In the genomic region with DNA sequence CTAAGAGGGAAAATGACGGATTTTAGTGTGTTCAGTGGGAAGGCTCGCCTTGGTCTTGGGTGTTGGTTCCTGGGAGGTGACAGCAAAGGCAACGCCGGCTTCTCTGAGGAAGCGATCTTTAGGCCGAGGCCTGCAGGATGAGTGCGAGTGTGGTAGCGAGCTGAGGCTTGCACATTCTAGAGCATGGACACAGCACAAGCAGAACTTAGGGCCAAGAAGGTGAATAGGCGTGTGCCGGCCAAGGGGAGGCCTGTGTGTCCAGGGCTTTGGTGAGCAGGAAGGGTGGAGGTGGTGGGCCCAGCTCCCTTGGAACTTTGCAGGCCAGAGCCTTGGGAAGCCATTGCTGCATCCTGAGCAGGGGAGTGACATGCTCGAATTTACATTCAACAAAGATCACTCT, we compare ENCODE assay signal across 1 cellular context.
TF ChIP-seq lines count a peak whose summit lies in the region.

No MANE protein-coding gene starts in this region.

TF ChIP-seq in WTC11, 78 proteins besides CTCF, POLR2A, EP300 and RAD21:
- TF ChIP-seq TP53 (CRISPR knock-in tag; IDR thresholded peaks at IDR 0.05) = no peak
- TF ChIP-seq CREM (CRISPR knock-in tag; IDR thresholded peaks at IDR 0.05) = no peak
